ENCODE assay signal across 20 cellular contexts in genomic region chr1:16489195-16489880, GRCh38. TPM values are rescaled to one million over a fixed set of nuclear protein-coding genes. Genes with fewer than 3 reads are reported as not detected.
"Had no signal": no experiment of that assay in that cellular context is flagged by ENCODE, and none has a peak within 500 bp of the region (broad histone marks: within the 10 kb centered on the region; RNA-seq: fewer than 3 reads in every experiment).

No MANE protein-coding gene starts in this region.

RNA-seq across cellular contexts. Expression of gene RNU1-1, which starts 24.7 kb away (rescaled TPM):
- total RNA-seq: right atrium auricular region had no signal
- polyA plus RNA-seq: pancreas, spleen had no signal

RNA-seq across cellular contexts. Expression of gene SPATA21, which starts 52.1 kb away (rescaled TPM):
- total RNA-seq: naive thymus-derived CD8-positive, alpha-beta T cell; natural killer cell treated with Interleukin-12 subunit alpha and Interleukin-12 subunit beta and Interleukin-15 and Interleukin-18, amount 100 ng/mL, for 72 hours; neural crest cell; omental fat pad; osteocyte; posterior vena cava; prostate gland; pulmonary artery endothelial cell; right atrium auricular region; smooth muscle cell; subcutaneous adipose tissue; temporal lobe; thoracic aorta; thyroid gland; tibial nerve; upper lobe of left lung; ureter; vagina had no signal
- polyA plus RNA-seq: naive thymus-derived CD8-positive, alpha-beta T cell; smooth muscle cell had no signal
